In genomic region chr3:169264711-169265110, GRCh38 we compare ENCODE assay signal across 11 cellular contexts.
DNase-seq lines count a peak whose midpoint lies in the region; ATAC-seq and TF ChIP-seq lines count a peak whose summit lies in the region.
"Had no signal": no experiment of that assay in that cellular context is flagged by ENCODE, and none has a peak within 500 bp of the region (broad histone marks: within the 10 kb centered on the region; RNA-seq: fewer than 3 reads in every experiment).

No MANE protein-coding gene starts in this region.

- no peaks in the 10 kb centered on the region for H4K20me1 ChIP-seq in MM.1S (ENCODE audit: insufficient read depth, low read length)

- H3K36me3 ChIP-seq in thyroid gland (no peaks in the 10 kb centered on the region), MM.1S (replicated peaks; ENCODE audit: insufficient read depth, low read length) (no peaks in the 10 kb centered on the region)

- no peak overlapping the region for H2AFZ ChIP-seq in MM.1S (ENCODE audit: low read length)

- H3K27me3 Mint-ChIP-seq in activated T-cell treated with anti-CD3 and anti-CD28 coated beads, Interleukin-2, amount 50 U/mL, for 72 hours (ENCODE audit: low read depth), result no peaks in the 10 kb centered on the region
- H3K27me3 Mint-ChIP-seq: activated CD8-positive, alpha-beta T cell treated with anti-CD3 and anti-CD28 coated beads for 36 hours had no signal

- DNase-seq in NCI-H2196 (lab: John Stamatoyannopoulos, UW; ENCODE audit: unreplicated experiment) (peak; percentile 39), NCI-H2196 treated with DMSO at 0.1 percent for 48 hours (lab: John Stamatoyannopoulos, UW; ENCODE audit: unreplicated experiment) (no peak), NCI-H82 (lab: John Stamatoyannopoulos, UW) (peak; percentile 96), glomerular visceral epithelial cell (ENCODE audit: extremely low spot score) (peak; percentile 48), thyroid gland (peak; percentile 27 to 45), MM.1S (no peak)
- DNase-seq in activated T-cell treated with anti-CD3 and anti-CD28 coated beads, Interleukin-2, amount 50 U/mL, for 72 hours, result no peak
- DNase-seq: activated CD8-positive, alpha-beta T cell treated with anti-CD3 and anti-CD28 coated beads for 36 hours; central memory CD4-positive, alpha-beta T cell had no signal

- WGBS in thyroid gland, 2 donors, result 25 to 27% methylated on average over 2 of the region's 2 CpGs

- no peaks in the 10 kb centered on the region for H3K9me2 ChIP-seq in MM.1S (replicated peaks; ENCODE audit: insufficient read depth, low read length)

- intact Hi-C loops in thyroid gland (cut with DNase I), result no loop called here

- H3K27me3 ChIP-seq in thyroid gland, result no peaks in the 10 kb centered on the region
- H3K27me3 ChIP-seq in MM.1S (replicated peaks; ENCODE audit: insufficient read depth, low read length), result no peaks in the 10 kb centered on the region

- H3K27ac ChIP-seq in thyroid gland, result no peak overlapping the region
- no peak overlapping the region for H3K27ac ChIP-seq in MM.1S (ENCODE audit: low read length)
- H3K27ac ChIP-seq: 22Rv1 had no signal

- H3K4me1 Mint-ChIP-seq in activated T-cell treated with anti-CD3 and anti-CD28 coated beads, Interleukin-2, amount 50 U/mL, for 72 hours (ENCODE audit: low read depth), result no peaks in the 10 kb centered on the region

- H3K4me2 ChIP-seq in MM.1S (ENCODE audit: low read depth, low read length), result no peak overlapping the region

- H3K4me3 ChIP-seq in thyroid gland (replicated peaks in 1 of 3) (no peak overlapping the region), MM.1S (ENCODE audit: low read length) (no peak overlapping the region)

- H3K9ac ChIP-seq in MM.1S (ENCODE audit: low read length), result no peak overlapping the region

- TF ChIP-seq CTCF in thyroid gland (IDR thresholded peaks at IDR 0.05), result no peak
- TF ChIP-seq CTCF in MM.1S (IDR thresholded peaks at IDR 0.05; ENCODE audit: low read length), result no peak

- no peak for ATAC-seq in activated T-cell treated with anti-CD3 and anti-CD28 coated beads, Interleukin-2, amount 50 U/mL, for 72 hours (replicated peaks in 1 of 2)
- no peak for ATAC-seq in GM18861 (IDR thresholded peaks at IDR 0.05; ENCODE audit: unreplicated experiment)
- ATAC-seq: activated CD8-positive, alpha-beta T cell treated with anti-CD3 and anti-CD28 coated beads for 36 hours had no signal

- no peaks in the 10 kb centered on the region for H3K79me2 ChIP-seq in MM.1S (ENCODE audit: low read length)

- no peak for TF ChIP-seq POLR2A in thyroid gland (IDR thresholded peaks at IDR 0.05)

- H3F3A ChIP-seq in MM.1S (ENCODE audit: insufficient read depth, low read length), result no peaks in the 10 kb centered on the region

- H3K4me1 ChIP-seq in thyroid gland, result no peaks in the 10 kb centered on the region
- no peaks in the 10 kb centered on the region for H3K4me1 ChIP-seq in MM.1S (ENCODE audit: low read length)

- H3K9me3 Mint-ChIP-seq in activated T-cell treated with anti-CD3 and anti-CD28 coated beads, Interleukin-2, amount 50 U/mL, for 72 hours, result no peaks in the 10 kb centered on the region
- H3K9me3 Mint-ChIP-seq: activated CD8-positive, alpha-beta T cell treated with anti-CD3 and anti-CD28 coated beads for 36 hours had no signal

- H3K27ac Mint-ChIP-seq in activated T-cell treated with anti-CD3 and anti-CD28 coated beads, Interleukin-2, amount 50 U/mL, for 72 hours, result no peak overlapping the region
- H3K27ac Mint-ChIP-seq: activated CD8-positive, alpha-beta T cell treated with anti-CD3 and anti-CD28 coated beads for 36 hours had no signal

- no peak overlapping the region for H3K4me3 Mint-ChIP-seq in activated T-cell treated with anti-CD3 and anti-CD28 coated beads, Interleukin-2, amount 50 U/mL, for 72 hours
- H3K4me3 Mint-ChIP-seq: activated CD8-positive, alpha-beta T cell treated with anti-CD3 and anti-CD28 coated beads for 36 hours had no signal

- H3K9me3 ChIP-seq in thyroid gland (no peaks in the 10 kb centered on the region), MM.1S (replicated peaks; ENCODE audit: insufficient read depth, low read length) (no peaks in the 10 kb centered on the region)

- no peaks in the 10 kb centered on the region for H3K36me3 Mint-ChIP-seq in activated T-cell treated with anti-CD3 and anti-CD28 coated beads, Interleukin-2, amount 50 U/mL, for 72 hours (ENCODE audit: insufficient read depth in 2 of 2)

Comparison
In these comparisons a context has a peak if more than half of its experiments do, and no peak if none do; other contexts are left out.
1. DNase-seq: peak in NCI-H2196 (single experiment), NCI-H82 (single experiment), glomerular visceral epithelial cell (single experiment) and thyroid gland (2 of 2); none in NCI-H2196 treated with DMSO at 0.1 percent for 48 hours (single experiment), MM.1S (single experiment) and activated T-cell treated with anti-CD3 and anti-CD28 coated beads, Interleukin-2, amount 50 U/mL, for 72 hours (0 of 2).